ENCODE assay signal across 35 cellular contexts in genomic region chr3:10483686-10484345, GRCh38. TPM values are rescaled to one million over a fixed set of nuclear protein-coding genes. Genes with fewer than 3 reads are reported as not detected.
"Had no signal": no experiment of that assay in that cellular context is flagged by ENCODE, and none has a peak within 500 bp of the region (broad histone marks: within the 10 kb centered on the region; RNA-seq: fewer than 3 reads in every experiment).

No MANE protein-coding gene starts in this region.

- H3K27me3 ChIP-seq: cardiac muscle cell, Peyer's patch had no signal

- H3K9ac ChIP-seq: KMS-11 had no signal

- H3K4me2 ChIP-seq: KMS-11 had no signal

- ATAC-seq: activated naive CD8-positive, alpha-beta T cell treated with anti-CD3 and anti-CD28 coated beads, Interleukin-2, amount 50 U/mL, for 24 hours; activated T-cell treated with anti-CD3 and anti-CD28 coated beads, Interleukin-2, amount 50 U/mL, for 4 hours; PC-3 had no signal

- H3K4me1 ChIP-seq: Peyer's patch had no signal

- H3K9me3 ChIP-seq: Peyer's patch had no signal

- H3K36me3 ChIP-seq: cardiac muscle cell, Peyer's patch had no signal

- H3K4me3 ChIP-seq: cardiac muscle cell, Peyer's patch had no signal

- DNase-seq: activated B cell treated with CpG ODN at 0.5 μM for 24 hours; activated CD4-positive, alpha-beta memory T cell treated with anti-CD3 and anti-CD28 coated beads for 36 hours; activated CD4-positive, alpha-beta T cell treated with anti-CD3 and anti-CD28 coated beads for 4 hours; activated CD4-positive, alpha-beta T cell treated with anti-CD3 and anti-CD28 coated beads, Interleukin-2, amount 50 U/mL, for 1 hour; activated CD4-positive, CD25-positive, alpha-beta regulatory T cell treated with anti-CD3 and anti-CD28 coated beads, Interleukin-2, amount 50 U/mL, for 72 hours; activated CD8-positive, alpha-beta memory T cell treated with anti-CD3 and anti-CD28 coated beads, Interleukin-2, amount 50 U/mL, for 4 hours; activated naive CD4-positive, alpha-beta T cell treated with anti-CD3 and anti-CD28 coated beads, Interleukin-2, amount 10 ng/mL, durations not matched to agents 7 days and 5 days; activated naive CD8-positive, alpha-beta T cell treated with anti-CD3 and anti-CD28 coated beads, Interleukin-2, amount 50 U/mL, for 24 hours; activated T-cell treated with anti-CD3 and anti-CD28 coated beads for 4 hours; activated T-cell treated with anti-CD3 and anti-CD28 coated beads, Interleukin-2, amount 50 U/mL, for 4 hours; aorta; MM.1S; NCI-H1092 treated with DMSO at 0.1 percent for 48 hours; NCI-H1417; NCI-H146; NCI-H187; NCI-H2029 treated with DMSO at 0.1 percent for 48 hours; NCI-H2107; NCI-H2171; NCI-H510A; NCI-H526; NCI-H748 treated with DMSO at 0.1 percent for 48 hours; NK-92 treated with Interleukin-12 subunit alpha and Interleukin-12 subunit beta, amount 100 ng/mL, for 24 hours; PC-3; Peyer's patch; RPMI8226; SW 1271; T-helper 1 cell; T-helper 2 cell; T-helper 9 cell had no signal

- H3K27ac ChIP-seq: cardiac muscle cell, KMS-11, Peyer's patch, VCaP had no signal

RNA-seq across cellular contexts. Expression of gene ATP2B2, which starts 21.6 kb away (rescaled TPM):
- total RNA-seq: activated B cell treated with CpG ODN at 0.5 μM for 24 hours; activated T-helper 1 cell treated with anti-CD3 and anti-CD28 coated beads, Interleukin-12 subunit alpha, Interleukin-12 subunit beta, Interleukin-2, Interleukin-4 antibody, amounts not matched to agents 30 ng/mL and 10 ng/mL and 1 ng/mL, durations not matched to agents 14 hours and 24 hours and 36 hours; LHCN-M2; PC-3; Peyer's patch had no signal
- polyA plus RNA-seq: aorta had no signal
